19 cellular contexts compared by ENCODE assay signal in the genomic region with DNA sequence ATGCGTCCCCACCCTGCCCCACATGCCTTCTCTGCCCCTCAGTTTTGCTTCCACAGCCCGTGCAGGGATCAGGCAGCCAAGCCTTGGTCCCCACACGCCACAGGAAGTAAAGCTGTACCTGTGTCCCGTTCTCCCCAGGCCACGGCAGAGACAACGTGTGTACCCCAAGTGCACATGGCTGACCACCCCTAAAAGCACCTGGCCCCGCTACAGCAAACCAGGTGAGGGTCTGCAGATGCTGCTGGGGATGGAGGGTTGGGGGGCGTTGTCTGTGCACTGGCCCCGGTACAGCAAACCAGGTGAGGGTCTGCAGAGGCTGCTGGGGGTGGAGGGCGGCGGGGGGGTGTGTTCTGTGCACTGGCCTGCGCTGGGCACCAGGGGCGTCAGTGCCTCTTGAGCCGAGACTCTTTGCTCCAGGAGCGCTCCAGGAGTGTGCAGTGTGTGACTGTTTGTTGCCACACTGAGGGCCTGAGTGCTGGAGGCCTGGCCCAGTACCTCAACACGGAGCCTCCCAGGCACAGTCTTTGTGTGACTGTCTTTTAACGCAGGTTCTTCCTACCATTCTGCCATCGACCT.
"Had no signal": no experiment of that assay in that cellular context is flagged by ENCODE, and none has a peak within 500 bp of the region (broad histone marks: within the 10 kb centered on the region; RNA-seq: fewer than 3 reads in every experiment).

No MANE protein-coding gene starts in this region.

- H3K27ac ChIP-seq: body of pancreas, epithelial cell of prostate, parathyroid adenoma, sigmoid colon had no signal

- H3K9me3 ChIP-seq: body of pancreas, sigmoid colon, testis had no signal

- H3K4me3 ChIP-seq: body of pancreas, sigmoid colon, testis had no signal

- H3K4me3 Mint-ChIP-seq: activated CD4-positive, alpha-beta T cell treated with anti-CD3 and anti-CD28 coated beads, Interleukin-2, amount 10 ng/mL, durations not matched to agents 24 days and 14 days; activated CD8-positive, alpha-beta T cell treated with anti-CD3 and anti-CD28 coated beads for 36 hours; activated naive CD8-positive, alpha-beta T cell treated with anti-CD3 and anti-CD28 coated beads, Interleukin-2, amount 10 ng/mL, durations not matched to agents 7 days and 5 days; activated T-helper 17 cell treated with anti-CD3 and anti-CD28 coated beads, Interleukin-2, amount 50 U/mL, for 72 hours; endodermal cell; memory B cell; stimulated activated effector memory CD8-positive, alpha-beta T cell treated with anti-CD3 and anti-CD28 coated beads, Interleukin-12 subunit alpha, Interleukin-12 subunit beta, amount 100 ng/mL, for 72 hours; type B pancreatic cell had no signal

- H3K4me1 Mint-ChIP-seq: activated T-helper 17 cell treated with anti-CD3 and anti-CD28 coated beads, Interleukin-2, amount 50 U/mL, for 72 hours; endodermal cell; memory B cell had no signal

- DNase-seq: activated CD4-positive, alpha-beta T cell treated with anti-CD3 and anti-CD28 coated beads, Interleukin-2, amount 10 ng/mL, durations not matched to agents 24 days and 14 days; activated CD4-positive, CD25-positive, alpha-beta regulatory T cell; activated CD8-positive, alpha-beta T cell treated with anti-CD3 and anti-CD28 coated beads for 36 hours; activated naive CD4-positive, alpha-beta T cell treated with Interleukin-2 at 50 U/mL for 16 hours; activated naive CD8-positive, alpha-beta T cell treated with anti-CD3 and anti-CD28 coated beads, Interleukin-2, amount 10 ng/mL, durations not matched to agents 7 days and 5 days; activated T-cell treated with anti-CD3 and anti-CD28 coated beads, Interleukin-2, amount 50 U/mL, for 1 hour; amygdala; body of pancreas; endodermal cell; foreskin fibroblast; sigmoid colon; stimulated activated CD4-positive, alpha-beta T cell treated with anti-CD3 and anti-CD28 coated beads, Interleukin-4, amount 100 ng/mL, for 24 hours; testis had no signal

- H3K27me3 Mint-ChIP-seq: activated CD4-positive, alpha-beta T cell treated with anti-CD3 and anti-CD28 coated beads, Interleukin-2, amount 10 ng/mL, durations not matched to agents 24 days and 14 days; activated CD8-positive, alpha-beta T cell treated with anti-CD3 and anti-CD28 coated beads for 36 hours; activated naive CD8-positive, alpha-beta T cell treated with anti-CD3 and anti-CD28 coated beads, Interleukin-2, amount 10 ng/mL, durations not matched to agents 7 days and 5 days; activated T-helper 17 cell treated with anti-CD3 and anti-CD28 coated beads, Interleukin-2, amount 50 U/mL, for 72 hours; memory B cell; type B pancreatic cell had no signal

- H3K27me3 ChIP-seq: body of pancreas, sigmoid colon, testis had no signal

- H3K9me3 Mint-ChIP-seq: activated CD4-positive, alpha-beta T cell treated with anti-CD3 and anti-CD28 coated beads, Interleukin-2, amount 10 ng/mL, durations not matched to agents 24 days and 14 days; activated CD8-positive, alpha-beta T cell treated with anti-CD3 and anti-CD28 coated beads for 36 hours; activated naive CD8-positive, alpha-beta T cell treated with anti-CD3 and anti-CD28 coated beads, Interleukin-2, amount 10 ng/mL, durations not matched to agents 7 days and 5 days; activated T-helper 17 cell treated with anti-CD3 and anti-CD28 coated beads, Interleukin-2, amount 50 U/mL, for 72 hours; endodermal cell; memory B cell; stimulated activated effector memory CD8-positive, alpha-beta T cell treated with anti-CD3 and anti-CD28 coated beads, Interleukin-12 subunit alpha, Interleukin-12 subunit beta, amount 100 ng/mL, for 72 hours; type B pancreatic cell had no signal

- H3K27ac Mint-ChIP-seq: activated CD4-positive, alpha-beta T cell treated with anti-CD3 and anti-CD28 coated beads, Interleukin-2, amount 10 ng/mL, durations not matched to agents 24 days and 14 days; activated CD8-positive, alpha-beta T cell treated with anti-CD3 and anti-CD28 coated beads for 36 hours; activated naive CD8-positive, alpha-beta T cell treated with anti-CD3 and anti-CD28 coated beads, Interleukin-2, amount 10 ng/mL, durations not matched to agents 7 days and 5 days; activated T-helper 17 cell treated with anti-CD3 and anti-CD28 coated beads, Interleukin-2, amount 50 U/mL, for 72 hours; memory B cell; stimulated activated effector memory CD8-positive, alpha-beta T cell treated with anti-CD3 and anti-CD28 coated beads, Interleukin-12 subunit alpha, Interleukin-12 subunit beta, amount 100 ng/mL, for 72 hours; type B pancreatic cell had no signal

- H3K9ac ChIP-seq: parathyroid adenoma had no signal

- H3K4me1 ChIP-seq: body of pancreas, parathyroid adenoma had no signal

- H2AFZ ChIP-seq: parathyroid adenoma had no signal

- ATAC-seq: activated CD8-positive, alpha-beta T cell treated with anti-CD3 and anti-CD28 coated beads for 36 hours; activated T-helper 17 cell treated with anti-CD3 and anti-CD28 coated beads, Interleukin-2, amount 50 U/mL, for 72 hours; body of pancreas; stimulated activated effector memory CD8-positive, alpha-beta T cell treated with anti-CD3 and anti-CD28 coated beads, Interleukin-12 subunit alpha, Interleukin-12 subunit beta, amount 100 ng/mL, for 72 hours had no signal
